ENCODE assay signal across 25 cellular contexts in the genomic region with DNA sequence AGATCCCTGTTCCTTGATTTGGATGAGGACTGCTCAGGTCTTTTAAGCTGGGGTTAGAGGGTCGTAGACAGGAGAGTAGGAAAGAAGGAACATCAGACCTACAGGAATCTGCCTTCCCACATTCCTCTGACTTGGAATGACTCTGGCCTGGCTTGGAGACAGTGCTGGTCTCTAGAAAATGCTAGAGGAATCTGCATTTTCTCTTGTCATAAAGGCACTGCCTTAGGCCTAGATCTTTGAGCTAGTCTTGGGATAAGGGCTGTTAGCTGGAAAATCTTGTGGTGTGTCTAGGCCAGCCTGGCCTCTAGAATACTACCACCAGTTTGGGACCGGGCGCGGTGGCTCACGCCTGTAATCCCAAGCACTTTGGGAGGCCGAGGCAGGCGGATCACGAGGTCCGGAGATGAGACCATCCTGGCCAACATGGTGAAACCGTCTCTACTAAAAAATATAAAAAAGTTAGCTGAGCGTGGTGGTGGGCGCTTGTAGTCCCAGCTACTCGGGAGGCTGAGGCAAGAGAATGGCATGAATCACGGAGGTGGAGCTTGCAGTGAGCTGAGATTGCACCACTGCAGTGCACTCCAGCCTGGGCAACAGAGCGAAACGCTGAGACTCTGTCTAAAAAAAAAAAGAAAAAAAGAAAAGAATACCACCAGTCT. TPM values are rescaled to one million over a fixed set of nuclear protein-coding genes. Genes with fewer than 3 reads are reported as not detected.
DNase-seq lines count a peak whose midpoint lies in the region; ATAC-seq and TF ChIP-seq lines count a peak whose summit lies in the region.
"Had no signal": no experiment of that assay in that cellular context is flagged by ENCODE, and none has a peak within 500 bp of the region (broad histone marks: within the 10 kb centered on the region; RNA-seq: fewer than 3 reads in every experiment).

No MANE protein-coding gene starts in this region.

- no peaks in the 10 kb centered on the region for H3K36me3 ChIP-seq in GM23338 (ENCODE audit: insufficient read depth)
- H3K36me3 ChIP-seq in right lobe of liver = peaks cover 0 to 8% (median 0%) of the 10 kb centered on the region in 4 donors

- intact Hi-C loops in right lobe of liver (cut with DNase I) = no loop called here
- intact Hi-C loops in activated naive CD4-positive, alpha-beta T cell treated with anti-CD3 and anti-CD28 coated beads for 36 hours (cut with micrococcal nuclease) = no loop called here

- H3K79me2 ChIP-seq in GM23338 (replicated peaks; ENCODE audit: insufficient read depth) = no peaks in the 10 kb centered on the region
- H3K79me2 ChIP-seq: parathyroid adenoma had no signal

- TF ChIP-seq CTCF in GM23338 (conservative IDR thresholded peaks at IDR 0.05; ENCODE audit: low read depth in 2 of 2) (no peak), right lobe of liver (IDR thresholded peaks at IDR 0.05) (no peak)

- DNase-seq in GM23338 (ENCODE audit: low spot score) (peak; percentile 37), caudate nucleus (lab: John Stamatoyannopoulos, UW) (no peak), right lobe of liver (no peak), renal cortical epithelial cell (ENCODE audit: low read depth) (peak; percentile 59), SIG-M5 (lab: John Stamatoyannopoulos, UW) (no peak), T1000 (lab: John Stamatoyannopoulos, UW) (no peak), NCI-H748 (lab: John Stamatoyannopoulos, UW; ENCODE audit: unreplicated experiment) (no peak)
- DNase-seq in activated naive CD4-positive, alpha-beta T cell treated with anti-CD3 and anti-CD28 coated beads for 36 hours = no peak
- DNase-seq: activated naive CD4-positive, alpha-beta T cell treated with anti-CD3 and anti-CD28 coated beads, Interleukin-2, amount 50 U/mL, for 16 hours; anterior cingulate cortex; DMS 273 treated with DMSO at 0.1 percent for 48 hours; head of caudate nucleus; HFFc6; left cardiac atrium; NCI-H1694 treated with DMSO at 0.1 percent for 48 hours; NCI-H526 treated with DMSO at 0.1 percent for 48 hours; sigmoid colon; stimulated activated CD8-positive, alpha-beta memory T cell treated with anti-CD3 and anti-CD28 coated beads, Interleukin-4, amount 100 ng/mL, for 48 hours; stomach; transverse colon had no signal

- no peak for TF ChIP-seq POLR2A in right lobe of liver (IDR thresholded peaks at IDR 0.05)

- no peak overlapping the region for H3K27ac Mint-ChIP-seq in GM23338
- no peak overlapping the region for H3K27ac Mint-ChIP-seq in activated naive CD4-positive, alpha-beta T cell treated with anti-CD3 and anti-CD28 coated beads for 36 hours
- H3K27ac Mint-ChIP-seq: activated T-helper 1 cell treated with anti-CD3 and anti-CD28 coated beads, Interleukin-12 subunit alpha, Interleukin-12 subunit beta, Interleukin-2, Interleukin-4 antibody, amounts not matched to agents 30 ng/mL and 10 ng/mL and 1 ng/mL, durations not matched to agents 14 hours and 24 hours and 36 hours; HFFc6; natural killer cell treated with Interleukin-12 subunit alpha and Interleukin-12 subunit beta and Interleukin-15 and Interleukin-18, amount 100 ng/mL, for 72 hours; T-helper 1 cell treated with Interleukin-12 subunit alpha and Interleukin-12 subunit beta and Interleukin-4 antibody, amounts not matched to agents 30 μg/mL and 1 μg/mL, for 36 hours had no signal

- peaks cover 23% of the 10 kb centered on the region for H3K36me3 Mint-ChIP-seq in GM23338 (ENCODE audit: low read depth)
- no peaks in the 10 kb centered on the region for H3K36me3 Mint-ChIP-seq in activated naive CD4-positive, alpha-beta T cell treated with anti-CD3 and anti-CD28 coated beads for 36 hours (ENCODE audit: low read depth)
- H3K36me3 Mint-ChIP-seq: natural killer cell treated with Interleukin-12 subunit alpha and Interleukin-12 subunit beta and Interleukin-15 and Interleukin-18, amount 100 ng/mL, for 72 hours had no signal

- H3K27ac ChIP-seq in GM23338 (ENCODE audit: low read depth) (peak overlapping the region; percentile 84; the same call in 1 of the 2 replicates), caudate nucleus (ENCODE audit: low read depth, low read length) (peak overlapping the region; percentile 3), right lobe of liver (peak overlapping the region; percentile 51 to 95 (median 59))
- H3K27ac ChIP-seq: parathyroid adenoma, sigmoid colon, SK-N-MC, transverse colon had no signal

- no peaks in the 10 kb centered on the region for H3K9me3 Mint-ChIP-seq in GM23338
- no peaks in the 10 kb centered on the region for H3K9me3 Mint-ChIP-seq in activated naive CD4-positive, alpha-beta T cell treated with anti-CD3 and anti-CD28 coated beads for 36 hours
- H3K9me3 Mint-ChIP-seq: activated T-helper 1 cell treated with anti-CD3 and anti-CD28 coated beads, Interleukin-12 subunit alpha, Interleukin-12 subunit beta, Interleukin-2, Interleukin-4 antibody, amounts not matched to agents 30 ng/mL and 10 ng/mL and 1 ng/mL, durations not matched to agents 14 hours and 24 hours and 36 hours; HFFc6; natural killer cell treated with Interleukin-12 subunit alpha and Interleukin-12 subunit beta and Interleukin-15 and Interleukin-18, amount 100 ng/mL, for 72 hours; T-helper 1 cell treated with Interleukin-12 subunit alpha and Interleukin-12 subunit beta and Interleukin-4 antibody, amounts not matched to agents 30 μg/mL and 1 μg/mL, for 36 hours had no signal

- CTCF ChIA-PET in activated naive CD4-positive, alpha-beta T cell treated with anti-CD3 and anti-CD28 coated beads for 36 hours (lab: Charles Lee) = interaction anchor here (0.7 to 5.9 kb wide), 3 partner anchors 29 to 134 kb away, joined by 3 to 171 read pairs (median 3); no protein-coding TSS in a partner anchor

- H3K4me1 ChIP-seq in GM23338 (ENCODE audit: insufficient read depth) (no peaks in the 10 kb centered on the region), right lobe of liver (peaks cover 0 to 66% (median 22%) of the 10 kb centered on the region in 4 donors)

- no peaks in the 10 kb centered on the region for H3K9me2 ChIP-seq in GM23338 (ENCODE audit: insufficient read depth)

- H3K4me1 Mint-ChIP-seq in GM23338 = peaks cover 26% of the 10 kb centered on the region
- H3K4me1 Mint-ChIP-seq in activated naive CD4-positive, alpha-beta T cell treated with anti-CD3 and anti-CD28 coated beads for 36 hours (ENCODE audit: low read depth) = peaks cover 2% of the 10 kb centered on the region

- H4K20me1 ChIP-seq in GM23338 (replicated peaks; ENCODE audit: insufficient read depth) = 0 out of 2 replicates have a peak, but pooled peaks cover 3% of the 10 kb centered on the region

- H3F3A ChIP-seq in GM23338 (replicated peaks; ENCODE audit: low read depth) = peaks cover 17% of the 10 kb centered on the region

- H3K9me3 ChIP-seq in right lobe of liver = no peaks in the 10 kb centered on the region
- H3K9me3 ChIP-seq: sigmoid colon, stomach, transverse colon had no signal

- no peak for ATAC-seq in GM23338
- no peak for ATAC-seq in right lobe of liver
- ATAC-seq: left cardiac atrium; natural killer cell treated with Interleukin-12 subunit alpha and Interleukin-12 subunit beta and Interleukin-15 and Interleukin-18, amount 100 ng/mL, for 72 hours had no signal

- H3K27me3 Mint-ChIP-seq in GM23338 (ENCODE audit: insufficient read depth, low read depth, poor library complexity) = peaks cover 12% of the 10 kb centered on the region
- H3K27me3 Mint-ChIP-seq in activated naive CD4-positive, alpha-beta T cell treated with anti-CD3 and anti-CD28 coated beads for 36 hours (ENCODE audit: low read depth) = no peaks in the 10 kb centered on the region

- no peak overlapping the region for H3K4me3 ChIP-seq in GM23338
- H3K4me3 ChIP-seq in right lobe of liver = no peak overlapping the region
- H3K4me3 ChIP-seq: sigmoid colon, SK-N-MC, stomach, transverse colon had no signal

- no peaks in the 10 kb centered on the region for H3K27me3 ChIP-seq in GM23338 (ENCODE audit: insufficient read depth)
- H3K27me3 ChIP-seq in right lobe of liver = no peaks in the 10 kb centered on the region
- H3K27me3 ChIP-seq: sigmoid colon, stomach, transverse colon had no signal

- no peak overlapping the region for H2AFZ ChIP-seq in GM23338
- H2AFZ ChIP-seq: parathyroid adenoma had no signal

- 74% methylated on average over 13 of the region's 16 CpGs for WGBS in right lobe of liver (ENCODE audit: insufficient coverage, low coverage, low lambda C conversion rate, missing lambda C conversion rate)

- H3K4me2 ChIP-seq in GM23338 = no peak overlapping the region

- H3K4me3 Mint-ChIP-seq in GM23338 = no peak overlapping the region
- no peak overlapping the region for H3K4me3 Mint-ChIP-seq in activated naive CD4-positive, alpha-beta T cell treated with anti-CD3 and anti-CD28 coated beads for 36 hours
- H3K4me3 Mint-ChIP-seq: activated T-helper 1 cell treated with anti-CD3 and anti-CD28 coated beads, Interleukin-12 subunit alpha, Interleukin-12 subunit beta, Interleukin-2, Interleukin-4 antibody, amounts not matched to agents 30 ng/mL and 10 ng/mL and 1 ng/mL, durations not matched to agents 14 hours and 24 hours and 36 hours; HFFc6; natural killer cell treated with Interleukin-12 subunit alpha and Interleukin-12 subunit beta and Interleukin-15 and Interleukin-18, amount 100 ng/mL, for 72 hours; T-helper 1 cell treated with Interleukin-12 subunit alpha and Interleukin-12 subunit beta and Interleukin-4 antibody, amounts not matched to agents 30 μg/mL and 1 μg/mL, for 36 hours had no signal

TF ChIP-seq in GM23338, 12 proteins besides CTCF, POLR2A, EP300 and RAD21 (continues in another document):
- TF ChIP-seq ETS1 (IDR thresholded peaks at IDR 0.05) = no peak
- TF ChIP-seq CREB1 (CRISPR knock-in tag; IDR thresholded peaks at IDR 0.05; ENCODE audit: low read depth) = no peak

RNA-seq across cellular contexts. Expression of gene BSN, which starts 17.3 kb away (rescaled TPM):
- 5.1 and 5.4 TPM in 2 replicates for total RNA-seq in GM23338 (2014; rRNA removed; shearing (Covaris generic))
- 0.38 and 0.50 TPM in 2 replicates for polyA plus RNA-seq in GM23338 (2016; fragmentation: Nextera tagmentation; extraction: Ambion mirVana)
- total RNA-seq in right lobe of liver = under 1 TPM; 0.31 to 0.68 (median 0.50) TPM
- 0.25 TPM in 1 of 2 replicates, not detected in the other for total RNA-seq in renal cortical epithelial cell
- under 1 TPM; 0.12 to 0.20 TPM for total RNA-seq in activated naive CD4-positive, alpha-beta T cell treated with anti-CD3 and anti-CD28 coated beads for 36 hours

Comparison
In these comparisons a context has a peak if more than half of its experiments do, and no peak if none do; other contexts are left out.
1. DNase-seq: peak in GM23338 (single experiment) and renal cortical epithelial cell (single experiment); none in caudate nucleus (0 of 61), right lobe of liver (0 of 3), SIG-M5 (single experiment), T1000 (single experiment), activated naive CD4-positive, alpha-beta T cell treated with anti-CD3 and anti-CD28 coated beads for 36 hours (single experiment) and NCI-H748 (single experiment).
2. H3K27ac ChIP-seq: peak in every context shown above with its lines; median percentile 84 in GM23338; 59 in right lobe of liver; 3 in caudate nucleus.